In genomic region chr1:147169840-147170674, GRCh38 we compare ENCODE assay signal across 10 cellular contexts. TPM values are rescaled to one million over a fixed set of nuclear protein-coding genes. Genes with fewer than 3 reads are reported as not detected.
DNase-seq lines count a peak whose midpoint lies in the region; ATAC-seq, FAIRE-seq and TF ChIP-seq lines count a peak whose summit lies in the region.
"Had no signal": no experiment of that assay in that cellular context is flagged by ENCODE, and none has a peak within 500 bp of the region (broad histone marks: within the 10 kb centered on the region; RNA-seq: fewer than 3 reads in every experiment).

No MANE protein-coding gene starts in this region.

- TF ChIP-seq CTCF in right atrium auricular region (IDR thresholded peaks at IDR 0.05): no peak
- TF ChIP-seq CTCF in ascending aorta (IDR thresholded peaks at IDR 0.05): no peak
- no peak for TF ChIP-seq CTCF in HepG2 (CRISPR knock-in tag; IDR thresholded peaks at IDR 0.05)
- no peak for TF ChIP-seq CTCF in upper lobe of left lung (IDR thresholded peaks at IDR 0.05)

- TF ChIP-seq RAD21 in HepG2 (CRISPR knock-in tag; IDR thresholded peaks at IDR 0.05): no peak

- CTCF ChIA-PET in HepG2 (lab: Yijun Ruan, JAX; ENCODE audit: low intra/inter-chr PET ratio, low total read pairs): interaction anchor here (1.1 kb wide), 1 partner anchor 73 kb away, joined by 3 read pairs; no protein-coding TSS in a partner anchor

- no peak for ATAC-seq in Right ventricle myocardium superior (ENCODE audit: poor library complexity)
- no peak for ATAC-seq in HepG2
- ATAC-seq in upper lobe of left lung (ENCODE audit: low FRiP score in 2 of 2): no peak
- ATAC-seq in HG02763 (IDR thresholded peaks at IDR 0.05; ENCODE audit: unreplicated experiment): no peak
- no peak for ATAC-seq in GM21515 (IDR thresholded peaks at IDR 0.05; ENCODE audit: unreplicated experiment)

- H2AFZ ChIP-seq in HepG2 (ENCODE audit: low read length): no peak overlapping the region

- no peak for FAIRE-seq in HepG2 (lab: Jason Lieb, UNC)

- BruUV-seq in HepG2 (replicated peaks; lab: Mats Ljungman, UMichigan): TSS peak; percentile 29

- no peaks in the 10 kb centered on the region for H3K27me3 ChIP-seq in right atrium auricular region
- H3K27me3 ChIP-seq in ascending aorta: no peaks in the 10 kb centered on the region
- H3K27me3 ChIP-seq in HepG2 (ENCODE audit: control insufficient read depth in 1 of 2, insufficient read depth in 2 of 2, low read length in 2 of 2): peaks cover 0 to 4% of the 10 kb centered on the region in 2 experiments; a peak in 1 of 5 replicates
- H3K27me3 ChIP-seq in upper lobe of left lung: no peaks in the 10 kb centered on the region
- H3K27me3 ChIP-seq: colonic mucosa, neutrophil had no signal

- no peak for DNase-seq in right atrium auricular region (ENCODE audit: low spot score)
- DNase-seq in Right ventricle myocardium superior: no peak
- no peak for DNase-seq in ascending aorta (ENCODE audit: low spot score in 2 of 2)
- no peak for DNase-seq in HepG2 (ENCODE audit: low spot score)
- no peak for DNase-seq in upper lobe of left lung
- no peak for DNase-seq in HuH-7 (ENCODE audit: low spot score)
- DNase-seq: colonic mucosa had no signal

- POLR2A ChIA-PET in HepG2 (lab: Yijun Ruan, JAX): interaction anchor here (1.3 to 5.8 kb wide), 7 partner anchors 41 to 76 kb away, joined by 3 to 82 read pairs (median 11); partner anchors contain the start of gene CHD1L

- H3K9ac ChIP-seq in HepG2 (ENCODE audit: insufficient read depth, low read depth, low read length): peak overlapping the region; percentile 94

- peaks cover 19% of the 10 kb centered on the region; the same call in 1 of the 2 replicates for H4K20me1 ChIP-seq in HepG2 (ENCODE audit: insufficient read depth, low read length)

- peak overlapping the region; percentile 6 to 97 for H3K27ac ChIP-seq in right atrium auricular region
- H3K27ac ChIP-seq in ascending aorta: peak overlapping the region in 1 of 2 donors; percentile 89
- H3K27ac ChIP-seq in HepG2 (ENCODE audit: extremely low read length, insufficient read depth, low read length): peak overlapping the region; percentile 89
- H3K27ac ChIP-seq in upper lobe of left lung: no peak overlapping the region
- H3K27ac ChIP-seq: neutrophil had no signal

- WGBS in HepG2 (ENCODE audit: low lambda C conversion rate): 11% methylated on average over 6 of the region's 6 CpGs
- 81 to 83% methylated on average over 6 of the region's 6 CpGs for WGBS in upper lobe of left lung, 2 donors

- H3K36me3 ChIP-seq in right atrium auricular region (peaks cover 12% of the 10 kb centered on the region), ascending aorta (peaks cover 13 to 19% of the 10 kb centered on the region in 2 donors), HepG2 (replicated peaks in 1 of 2; ENCODE audit: control insufficient read depth in 1 of 2, insufficient read depth in 2 of 2, low read length in 2 of 2) (peaks cover 3 to 31% of the 10 kb centered on the region in 2 experiments), upper lobe of left lung (peaks cover 0 to 17% (median 0%) of the 10 kb centered on the region in 4 donors)
- H3K36me3 ChIP-seq: colonic mucosa had no signal

- peaks cover 91% of the 10 kb centered on the region for H3K79me2 ChIP-seq in HepG2 (ENCODE audit: insufficient read depth, low read length)

- H3K4me3 ChIP-seq in right atrium auricular region (no peak overlapping the region), ascending aorta (peak overlapping the region; percentile 76 to 88), HepG2 (replicated peaks in 1 of 3; ENCODE audit: insufficient read depth in 1 of 3, low read depth in 2 of 3, low read length in 3 of 3) (peak overlapping the region; percentile 85 to 99 (median 99)), upper lobe of left lung (peak overlapping the region in 1 of 4 donors; percentile 86)

- H3K4me1 ChIP-seq in right atrium auricular region (peaks cover 0 to 38% of the 10 kb centered on the region in 2 donors), ascending aorta (peaks cover 3 to 13% of the 10 kb centered on the region in 2 donors), HepG2 (ENCODE audit: insufficient read depth, low read length) (peaks cover 53% of the 10 kb centered on the region), upper lobe of left lung (peaks cover 21 to 40% (median 29%) of the 10 kb centered on the region in 4 donors)

- in situ Hi-C loops in HepG2 (cut with HindIII; ENCODE audit: extremely low pct_ligation_motif_present, low pct_unique_long_range_greater_than_20kb): loop anchor here (5.0 kb wide), 1 partner anchor 72 kb away; the partner anchor contains the start of gene CHD1L

- peak overlapping the region; percentile 82 for H3K4me2 ChIP-seq in HepG2 (ENCODE audit: low read depth, low read length)

- intact Hi-C loops in Right ventricle myocardium superior (cut with DNase I): no loop called here
- intact Hi-C loops in ascending aorta (cut with DNase I): loop anchor here (5.0 kb wide), 2 partner anchors 372 to 597 kb away; partner anchors contain the start of gene BCL9
- intact Hi-C loops in HepG2 (cut with micrococcal nuclease; ENCODE audit: unreplicated experiment): no loop called here

- TF ChIP-seq POLR2A in HepG2 (IDR thresholded peaks at IDR 0.05; ENCODE audit: insufficient read depth in 1 of 2, low read depth in 2 of 2, low read length in 2 of 2) (no peak), upper lobe of left lung (IDR thresholded peaks at IDR 0.05) (no peak)

- H3K9me3 ChIP-seq in right atrium auricular region (no peaks in the 10 kb centered on the region), ascending aorta (no peaks in the 10 kb centered on the region), HepG2 (ENCODE audit: low read length) (no peaks in the 10 kb centered on the region), upper lobe of left lung (no peaks in the 10 kb centered on the region)
- H3K9me3 ChIP-seq: colonic mucosa, neutrophil had no signal

- TF ChIP-seq EP300 in HepG2 (IDR thresholded peaks at IDR 0.05; ENCODE audit: low read depth in 2 of 2, low read length in 2 of 2) (no peak), HepG2 (CRISPR knock-in tag; IDR thresholded peaks at IDR 0.05; ENCODE audit: borderline replicate concordance) (no peak), upper lobe of left lung (IDR thresholded peaks at IDR 0.05) (no peak)

RNA-seq across cellular contexts. Expression of gene PRKAB2, which starts 2.2 kb away (rescaled TPM):
- total RNA-seq in right atrium auricular region: 10 to 100 TPM; 13.4 to 22.6 TPM
- 49.0 TPM for total RNA-seq in Right ventricle myocardium superior
- 15.4 TPM for total RNA-seq in ascending aorta
- 43.3 and 44.0 TPM in 2 replicates for total RNA-seq in HepG2 (2016; rRNA removed; fragmentation: Illumina TruSeq; extraction: Trizol)
- 5.9 and 6.7 TPM in 2 replicates for total RNA-seq in HepG2 (2016; cell fraction: cytosol; rRNA removed; fragmentation: Illumina TruSeq; extraction: Trizol; ENCODE audit: low read depth)
- total RNA-seq in HepG2 (2016; cell fraction: insoluble cytoplasmic fraction; rRNA removed; fragmentation: Illumina TruSeq; extraction: Trizol): 40.9 and 45.3 TPM in 2 replicates
- total RNA-seq in HepG2 (2016; cell fraction: membrane; rRNA removed; fragmentation: Illumina TruSeq; extraction: Trizol): 23.1 and 25.7 TPM in 2 replicates
- 86.1 and 92.6 TPM in 2 replicates for total RNA-seq in HepG2 (2016; cell fraction: nucleus; rRNA removed; fragmentation: Illumina TruSeq; extraction: Trizol)
- polyA plus RNA-seq in HepG2 (2011; rRNA removed): 97.3 and 118 TPM in 2 replicates
- polyA plus RNA-seq in HepG2 (2011; cell fraction: cytosol; rRNA removed): 34.7 and 49.1 TPM in 2 replicates
- 185 and 187 TPM in 2 replicates for polyA plus RNA-seq in HepG2 (2011; cell fraction: nucleus; rRNA removed)
- polyA plus RNA-seq in HepG2 (2012): 51.4 and 62.8 TPM in 2 replicates
- polyA plus RNA-seq in HepG2 (2016; cell fraction: cytosol; fragmentation: Illumina TruSeq; extraction: Trizol; ENCODE audit: low read depth): 5.5 and 5.6 TPM in 2 replicates
- polyA plus RNA-seq in HepG2 (2016; cell fraction: insoluble cytoplasmic fraction; fragmentation: Illumina TruSeq; extraction: Trizol; ENCODE audit: low read depth): 32.6 and 34.9 TPM in 2 replicates
- polyA plus RNA-seq in HepG2 (2016; cell fraction: membrane; fragmentation: Illumina TruSeq; extraction: Trizol; ENCODE audit: low read depth): 15.9 and 16.3 TPM in 2 replicates
- polyA plus RNA-seq in HepG2 (2016; cell fraction: nucleus; fragmentation: Illumina TruSeq; extraction: Trizol; ENCODE audit: insufficient read depth, low read depth): 108 and 114 TPM in 2 replicates
- polyA minus RNA-seq in HepG2 (2011; rRNA and poly(A)+ RNA removed; ENCODE audit: low replicate concordance): 16.7 and 59.0 TPM in 2 replicates
- polyA minus RNA-seq in HepG2 (2011; cell fraction: cytosol; rRNA and poly(A)+ RNA removed): 29.4 and 33.7 TPM in 2 replicates
- polyA minus RNA-seq in HepG2 (2011; cell fraction: nucleus; rRNA and poly(A)+ RNA removed): 158 and 185 TPM in 2 replicates
- total RNA-seq in upper lobe of left lung: 10 to 100 TPM in 3 of 6 donors, 1 to 10 TPM in 3; 8.1 to 22.0 (median 10.9) TPM

RNA-seq across cellular contexts. Expression of gene FMO5, which starts 55.1 kb away (rescaled TPM):
- 1 to 10 TPM in 1 of 2 donors, under 1 TPM in 1; 0.86 to 1.1 TPM for total RNA-seq in right atrium auricular region
- total RNA-seq in Right ventricle myocardium superior: 8.5 TPM
- total RNA-seq in ascending aorta: 19.6 TPM
- total RNA-seq in HepG2 (2016; rRNA removed; fragmentation: Illumina TruSeq; extraction: Trizol): 48.2 and 59.5 TPM in 2 replicates
- 6.8 and 6.9 TPM in 2 replicates for total RNA-seq in HepG2 (2016; cell fraction: cytosol; rRNA removed; fragmentation: Illumina TruSeq; extraction: Trizol; ENCODE audit: low read depth)
- total RNA-seq in HepG2 (2016; cell fraction: insoluble cytoplasmic fraction; rRNA removed; fragmentation: Illumina TruSeq; extraction: Trizol): 49.0 and 63.7 TPM in 2 replicates
- total RNA-seq in HepG2 (2016; cell fraction: membrane; rRNA removed; fragmentation: Illumina TruSeq; extraction: Trizol): 11.1 and 12.7 TPM in 2 replicates
- total RNA-seq in HepG2 (2016; cell fraction: nucleus; rRNA removed; fragmentation: Illumina TruSeq; extraction: Trizol): 47.7 and 49.9 TPM in 2 replicates
- 149 and 155 TPM in 2 replicates for polyA plus RNA-seq in HepG2 (2011; rRNA removed)
- 56.2 and 104 TPM in 2 replicates for polyA plus RNA-seq in HepG2 (2011; cell fraction: cytosol; rRNA removed)
- polyA plus RNA-seq in HepG2 (2011; cell fraction: nucleus; rRNA removed): 198 and 259 TPM in 2 replicates
- 240 and 305 TPM in 2 replicates for polyA plus RNA-seq in HepG2 (2012)
- 1.7 and 1.8 TPM in 2 replicates for polyA plus RNA-seq in HepG2 (2016; cell fraction: cytosol; fragmentation: Illumina TruSeq; extraction: Trizol; ENCODE audit: low read depth)
- 40.5 and 43.0 TPM in 2 replicates for polyA plus RNA-seq in HepG2 (2016; cell fraction: insoluble cytoplasmic fraction; fragmentation: Illumina TruSeq; extraction: Trizol; ENCODE audit: low read depth)
- 4.7 TPM in 2 replicates for polyA plus RNA-seq in HepG2 (2016; cell fraction: membrane; fragmentation: Illumina TruSeq; extraction: Trizol; ENCODE audit: low read depth)
- polyA plus RNA-seq in HepG2 (2016; cell fraction: nucleus; fragmentation: Illumina TruSeq; extraction: Trizol; ENCODE audit: insufficient read depth, low read depth): 48.3 and 48.5 TPM in 2 replicates
- 82.4 TPM in 1 of 2 replicates, not detected in the other for polyA minus RNA-seq in HepG2 (2011; rRNA and poly(A)+ RNA removed; ENCODE audit: low replicate concordance)
- polyA minus RNA-seq in HepG2 (2011; cell fraction: cytosol; rRNA and poly(A)+ RNA removed): 87.4 and 116 TPM in 2 replicates
- polyA minus RNA-seq in HepG2 (2011; cell fraction: nucleus; rRNA and poly(A)+ RNA removed): 369 and 460 TPM in 2 replicates
- total RNA-seq in upper lobe of left lung: 100 to 1,000 TPM in 4 of 6 donors, 10 to 100 TPM in 2; 37.4 to 258 (median 121) TPM

Comparison
In these comparisons a context has a peak if more than half of its experiments do, and no peak if none do; other contexts are left out.
1. H3K27ac ChIP-seq: peak in right atrium auricular region (2 of 2) and HepG2 (single experiment); none in upper lobe of left lung (0 of 4).
2. H3K4me3 ChIP-seq: peak in ascending aorta (2 of 2) and HepG2 (3 of 3); none in right atrium auricular region (0 of 2).